In genomic region chr15:41876007-41876406, GRCh38 we compare ENCODE assay signal across 20 cellular contexts.
"Had no signal": no experiment of that assay in that cellular context is flagged by ENCODE, and none has a peak within 500 bp of the region (broad histone marks: within the 10 kb centered on the region; RNA-seq: fewer than 3 reads in every experiment).

No MANE protein-coding gene starts in this region.

- H3K36me3 Mint-ChIP-seq: activated naive CD8-positive, alpha-beta T cell treated with anti-CD3 and anti-CD28 coated beads for 36 hours; naive thymus-derived CD4-positive, alpha-beta T cell; neural progenitor cell; WTC11 had no signal

- H2AFZ ChIP-seq: neural progenitor cell had no signal

- DNase-seq: activated CD4-positive, alpha-beta memory T cell treated with anti-CD3 and anti-CD28 coated beads, Interleukin-2, amount 10 ng/mL, durations not matched to agents 7 days and 5 days; activated CD4-positive, alpha-beta T cell treated with anti-CD3 and anti-CD28 coated beads, Interleukin-2, amount 10 ng/mL, durations not matched to agents 24 days and 14 days; activated naive CD8-positive, alpha-beta T cell treated with anti-CD3 and anti-CD28 coated beads for 36 hours; activated T-cell treated with anti-CD3 and anti-CD28 coated beads, Interleukin-2, amount 50 U/mL, for 1 hour; colonic mucosa; dorsolateral prefrontal cortex; heart right ventricle; lower lobe of right lung; naive thymus-derived CD4-positive, alpha-beta T cell; retina; sigmoid colon; stimulated activated CD4-positive, alpha-beta T cell treated with anti-CD3 and anti-CD28 coated beads, Interleukin-4, amount 100 ng/mL, for 1 hour; T-helper 9 cell; thyroid gland; upper lobe of right lung had no signal

- H3K4me1 Mint-ChIP-seq: activated naive CD8-positive, alpha-beta T cell treated with anti-CD3 and anti-CD28 coated beads for 36 hours; WTC11 had no signal

- H3K36me3 ChIP-seq: colonic mucosa, heart right ventricle, lower lobe of right lung, neural progenitor cell, sigmoid colon, thyroid gland, upper lobe of right lung had no signal

- H3K4me3 ChIP-seq: colonic mucosa, dorsolateral prefrontal cortex, heart right ventricle, lower lobe of right lung, neural progenitor cell, sigmoid colon, smooth muscle cell, thyroid gland, upper lobe of right lung had no signal

- ATAC-seq: heart right ventricle; lower lobe of right lung; naive thymus-derived CD4-positive, alpha-beta T cell; upper lobe of right lung; WTC11 had no signal

- H3K4me2 ChIP-seq: neural progenitor cell, smooth muscle cell had no signal

- H3K27ac ChIP-seq: colonic mucosa, epithelial cell of prostate, heart right ventricle, lower lobe of right lung, neural progenitor cell, sigmoid colon, thyroid gland, upper lobe of right lung had no signal

- H3K9ac ChIP-seq: neural progenitor cell had no signal

- H3K9me3 Mint-ChIP-seq: activated CD4-positive, alpha-beta memory T cell treated with anti-CD3 and anti-CD28 coated beads, Interleukin-2, amount 10 ng/mL, durations not matched to agents 7 days and 5 days; activated CD4-positive, alpha-beta T cell treated with anti-CD3 and anti-CD28 coated beads, Interleukin-2, amount 10 ng/mL, durations not matched to agents 24 days and 14 days; activated naive CD8-positive, alpha-beta T cell treated with anti-CD3 and anti-CD28 coated beads for 36 hours; naive thymus-derived CD4-positive, alpha-beta T cell; neural progenitor cell; stimulated activated naive CD8-positive, alpha-beta T cell treated with anti-CD3 and anti-CD28 coated beads, Interleukin-15, Interleukin-2, amounts not matched to agents 100 ng/mL and 50 ng/mL, for 24 hours; WTC11 had no signal

- H3K4me1 ChIP-seq: colonic mucosa, lower lobe of right lung, neural progenitor cell, sigmoid colon, upper lobe of right lung had no signal

- H3K9me3 ChIP-seq: colonic mucosa, heart right ventricle, lower lobe of right lung, sigmoid colon, thyroid gland, upper lobe of right lung had no signal

- H3K27ac Mint-ChIP-seq: activated CD4-positive, alpha-beta memory T cell treated with anti-CD3 and anti-CD28 coated beads, Interleukin-2, amount 10 ng/mL, durations not matched to agents 7 days and 5 days; activated CD4-positive, alpha-beta T cell treated with anti-CD3 and anti-CD28 coated beads, Interleukin-2, amount 10 ng/mL, durations not matched to agents 24 days and 14 days; activated naive CD8-positive, alpha-beta T cell treated with anti-CD3 and anti-CD28 coated beads for 36 hours; stimulated activated naive CD8-positive, alpha-beta T cell treated with anti-CD3 and anti-CD28 coated beads, Interleukin-15, Interleukin-2, amounts not matched to agents 100 ng/mL and 50 ng/mL, for 24 hours; WTC11 had no signal

- H3K27me3 ChIP-seq: colonic mucosa, thyroid gland, upper lobe of right lung had no signal

- H3K4me3 Mint-ChIP-seq: activated CD4-positive, alpha-beta memory T cell treated with anti-CD3 and anti-CD28 coated beads, Interleukin-2, amount 10 ng/mL, durations not matched to agents 7 days and 5 days; activated CD4-positive, alpha-beta T cell treated with anti-CD3 and anti-CD28 coated beads, Interleukin-2, amount 10 ng/mL, durations not matched to agents 24 days and 14 days; activated naive CD8-positive, alpha-beta T cell treated with anti-CD3 and anti-CD28 coated beads for 36 hours; naive thymus-derived CD4-positive, alpha-beta T cell; stimulated activated naive CD8-positive, alpha-beta T cell treated with anti-CD3 and anti-CD28 coated beads, Interleukin-15, Interleukin-2, amounts not matched to agents 100 ng/mL and 50 ng/mL, for 24 hours; WTC11 had no signal
